ENCODE assay signal across 11 cellular contexts in the genomic region with DNA sequence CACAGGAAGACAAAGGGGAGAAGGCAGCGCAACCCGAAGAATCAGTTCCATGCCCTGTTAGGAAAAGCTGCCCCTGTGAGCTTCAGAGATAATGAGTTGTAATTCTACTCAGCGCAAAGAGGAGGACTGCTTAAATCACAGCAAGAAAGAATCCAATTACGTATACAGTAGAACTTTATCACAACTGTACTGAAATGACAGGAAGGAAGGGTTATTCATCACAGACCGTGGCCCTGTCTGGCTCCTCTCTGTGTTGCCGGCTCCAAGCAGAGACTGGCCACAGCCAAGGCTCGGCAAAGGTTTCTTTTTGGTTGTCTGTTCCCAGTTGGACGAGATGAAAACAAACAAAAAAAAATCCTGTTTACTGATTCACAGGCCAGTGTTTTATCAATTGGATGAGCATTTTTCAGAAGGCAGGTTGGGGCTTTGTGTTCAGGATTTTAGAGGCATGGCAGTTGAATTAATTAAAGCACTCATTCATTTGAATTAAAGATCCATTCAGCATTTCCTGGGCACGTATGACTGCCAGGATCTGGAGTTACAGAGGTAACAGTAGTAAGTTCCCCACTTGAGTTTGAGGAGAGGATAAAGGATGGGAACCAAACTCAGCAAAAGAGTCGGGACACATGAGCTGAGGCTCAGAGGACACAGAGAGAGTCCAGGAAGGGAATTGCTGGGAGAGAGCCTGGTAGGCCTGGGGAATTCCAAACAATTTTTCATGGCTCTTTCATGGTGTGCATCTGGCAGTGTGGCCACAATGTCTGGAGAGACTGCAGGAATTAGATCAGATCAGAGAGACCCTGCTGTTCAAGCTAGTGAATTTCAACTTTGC.
DNase-seq lines count a peak whose midpoint lies in the region; ATAC-seq and TF ChIP-seq lines count a peak whose summit lies in the region.
"Had no signal": no experiment of that assay in that cellular context is flagged by ENCODE, and none has a peak within 500 bp of the region (broad histone marks: within the 10 kb centered on the region; RNA-seq: fewer than 3 reads in every experiment).

No MANE protein-coding gene starts in this region.

- TF ChIP-seq CTCF in AG10803 (conservative IDR thresholded peaks at IDR 0.05; ENCODE audit: low read length) (peak; percentile 17; the same call in 1 of the 2 replicates), fibroblast of lung (conservative IDR thresholded peaks at IDR 0.05 in 1 of 2, IDR thresholded peaks at IDR 0.05 in 1 of 2; ENCODE audit: low read depth in 1 of 2, low read length in 2 of 2) (no peak), omental fat pad (IDR thresholded peaks at IDR 0.05) (no peak)

- peak overlapping the region; percentile 90 for H3K4me2 ChIP-seq in fibroblast of lung (ENCODE audit: extremely low read depth, insufficient read depth, low read length)

- peak; percentile 69 for DNase-seq in AG10803 (ENCODE audit: low read depth)
- DNase-seq in NCI-H446 (lab: John Stamatoyannopoulos, UW), result peak; percentile 14 to 53
- DNase-seq in fibroblast of lung (ENCODE audit: low read depth in 2 of 2), result peak; percentile 47 to 90
- DNase-seq in omental fat pad (ENCODE audit: low spot score), result no peak
- no peak for DNase-seq in D341Med (ENCODE audit: low spot score)
- no peak for DNase-seq in NCI-H1105 (lab: John Stamatoyannopoulos, UW)
- DNase-seq: activated CD4-positive, alpha-beta T cell treated with anti-CD3 and anti-CD28 coated beads for 1 hour; CD8-positive, alpha-beta memory T cell; stimulated activated naive B cell treated with anti-CD40 and anti-IgM and Interleukin-4, amounts not matched to agents 10 μg/mL and 1 μg/mL and 100 μg/mL, for 72 hours had no signal

- no peaks in the 10 kb centered on the region for H3K27me3 ChIP-seq in fibroblast of lung (ENCODE audit: control insufficient read depth, insufficient read depth, low read length)

- H4K20me1 ChIP-seq in fibroblast of lung (ENCODE audit: control insufficient read depth, extremely low read depth, insufficient read depth, low read length), result no peaks in the 10 kb centered on the region

- H3K9ac ChIP-seq in fibroblast of lung (ENCODE audit: insufficient read depth, low read length), result no peak overlapping the region

- peak overlapping the region; percentile 33 for H2AFZ ChIP-seq in fibroblast of lung (ENCODE audit: low read length)

- peaks cover 5% of the 10 kb centered on the region for H3K4me1 ChIP-seq in fibroblast of lung (ENCODE audit: control insufficient read depth, extremely low read depth, insufficient read depth, low read length)

- no peaks in the 10 kb centered on the region for H3K36me3 ChIP-seq in fibroblast of lung (ENCODE audit: control insufficient read depth, insufficient read depth, low read length)

- no peaks in the 10 kb centered on the region for H3K9me3 ChIP-seq in fibroblast of lung (ENCODE audit: control insufficient read depth, insufficient read depth, low read depth, low read length)

- ATAC-seq in omental fat pad (ENCODE audit: low FRiP score), result peak; percentile 82
- ATAC-seq in HG02623 (IDR thresholded peaks at IDR 0.05; ENCODE audit: unreplicated experiment), result no peak
- no peak for ATAC-seq in HG02678 (IDR thresholded peaks at IDR 0.05; ENCODE audit: unreplicated experiment)
- ATAC-seq: stimulated activated naive B cell treated with anti-CD40 and anti-IgM and Interleukin-4, amounts not matched to agents 10 μg/mL and 1 μg/mL and 100 μg/mL, for 72 hours had no signal

- no peaks in the 10 kb centered on the region for H3K79me2 ChIP-seq in fibroblast of lung (ENCODE audit: control insufficient read depth, insufficient read depth, low read length)

- H3K27ac ChIP-seq in fibroblast of lung (ENCODE audit: insufficient read depth, low read length), result peak overlapping the region; percentile 34

- H3K4me3 ChIP-seq in AG10803 (ENCODE audit: low read length), result peak overlapping the region; percentile 11; the same call in 1 of the 2 replicates
- peak overlapping the region in 2 of 4 experiments; percentile 9 to 15 for H3K4me3 ChIP-seq in fibroblast of lung (replicated peaks in 1 of 4; ENCODE audit: control extremely low read depth in 1 of 4, insufficient read depth in 1 of 4, low read depth in 3 of 4, low read length in 4 of 4)

Comparison
In these comparisons a context has a peak if more than half of its experiments do, and no peak if none do; other contexts are left out.
1. DNase-seq: peak in AG10803 (single experiment), NCI-H446 (2 of 2) and fibroblast of lung (2 of 2); none in omental fat pad (single experiment), D341Med (single experiment) and NCI-H1105 (single experiment).